In the genomic region with DNA sequence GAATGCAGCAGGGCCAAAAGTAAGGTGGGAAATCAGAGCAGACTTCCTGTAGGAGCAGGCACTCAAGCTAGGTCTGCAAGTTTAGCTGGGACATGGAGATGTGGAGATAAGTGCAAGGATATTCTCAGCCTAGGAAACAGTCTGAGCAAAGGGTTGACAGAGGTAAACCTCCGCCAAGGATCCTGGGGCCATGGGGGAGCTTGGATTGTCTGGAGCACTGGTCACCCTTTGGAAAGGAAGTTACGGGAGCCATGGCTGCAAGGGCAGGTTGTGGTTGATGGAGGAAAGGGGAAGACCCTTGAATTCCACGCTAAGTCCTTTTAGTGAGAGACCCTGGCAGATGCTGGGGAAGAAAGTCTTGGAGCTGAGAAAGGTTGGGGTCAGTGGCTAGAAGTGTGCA, we compare ENCODE assay signal across 34 cellular contexts.
"Had no signal": no experiment of that assay in that cellular context is flagged by ENCODE, and none has a peak within 500 bp of the region (broad histone marks: within the 10 kb centered on the region; RNA-seq: fewer than 3 reads in every experiment).

No MANE protein-coding gene starts in this region.

- H3K27ac Mint-ChIP-seq: activated B cell treated with CpG ODN at 0.5 μM for 24 hours; activated CD4-positive, alpha-beta memory T cell treated with anti-CD3 and anti-CD28 coated beads, Interleukin-2, amount 10 ng/mL, durations not matched to agents 7 days and 5 days; activated CD8-positive, alpha-beta memory T cell treated with anti-CD3 and anti-CD28 coated beads, Interleukin-2, amount 10 ng/mL, durations not matched to agents 7 days and 5 days; activated naive CD8-positive, alpha-beta T cell treated with anti-CD3 and anti-CD28 coated beads for 36 hours; T-cell had no signal

- ATAC-seq: activated CD8-positive, alpha-beta memory T cell treated with anti-CD3 and anti-CD28 coated beads, Interleukin-2, amount 10 ng/mL, durations not matched to agents 7 days and 5 days; PC-3; SK-N-SH treated with all-trans-retinoic acid at 6 μM for 48 hours; T-cell had no signal

- H3K4me1 Mint-ChIP-seq: activated B cell treated with CpG ODN at 0.5 μM for 24 hours; activated CD4-positive, alpha-beta memory T cell treated with anti-CD3 and anti-CD28 coated beads, Interleukin-2, amount 10 ng/mL, durations not matched to agents 7 days and 5 days; activated CD8-positive, alpha-beta memory T cell treated with anti-CD3 and anti-CD28 coated beads, Interleukin-2, amount 10 ng/mL, durations not matched to agents 7 days and 5 days; activated naive CD8-positive, alpha-beta T cell treated with anti-CD3 and anti-CD28 coated beads for 36 hours; T-cell had no signal

- H3K9ac ChIP-seq: KMS-11 had no signal

- H3K36me3 ChIP-seq: brain microvascular endothelial cell, Peyer's patch had no signal

- H3K4me1 ChIP-seq: Peyer's patch had no signal

- H3K9me3 ChIP-seq: Peyer's patch had no signal

- DNase-seq: activated B cell treated with CpG ODN at 0.5 μM for 24 hours; activated CD4-positive, alpha-beta memory T cell treated with anti-CD3 and anti-CD28 coated beads, Interleukin-2, amount 10 ng/mL, durations not matched to agents 7 days and 5 days; activated CD4-positive, alpha-beta T cell treated with anti-CD3 and anti-CD28 coated beads for 48 hours; activated CD4-positive, CD25-positive, alpha-beta regulatory T cell treated with anti-CD3 and anti-CD28 coated beads, Interleukin-2, amount 50 U/mL, for 72 hours; activated CD8-positive, alpha-beta memory T cell treated with anti-CD3 and anti-CD28 coated beads, Interleukin-2, amount 50 U/mL, for 48 hours; activated effector memory CD4-positive, alpha-beta T cell treated with Interleukin-2 at 50 U/mL for 16 hours; activated naive CD4-positive, alpha-beta T cell; activated naive CD4-positive, alpha-beta T cell treated with anti-CD3 and anti-CD28 coated beads, Interleukin-2, amount 50 U/mL, for 16 hours; activated naive CD8-positive, alpha-beta T cell treated with anti-CD3 and anti-CD28 coated beads for 36 hours; activated T-cell treated with anti-CD3 and anti-CD28 coated beads, Interleukin-2, amount 50 U/mL, for 48 hours; amniotic stem cell; aorta; brain microvascular endothelial cell; central memory CD4-positive, alpha-beta T cell; MM.1S; MV-4-11; NCI-H1092 treated with DMSO at 0.1 percent for 48 hours; NCI-H1417; NCI-H187 treated with DMSO at 0.1 percent for 48 hours; NCI-H2081; NCI-H226; NCI-H446 treated with DMSO at 0.1 percent for 48 hours; NCI-H524; NCI-H69; PC-3; SIG-M5; T-cell; T-helper 2 cell; T-helper 9 cell had no signal

- H3K4me3 ChIP-seq: Peyer's patch had no signal

- H3K27ac ChIP-seq: brain microvascular endothelial cell, KMS-11, Peyer's patch, VCaP had no signal

- H3K27me3 ChIP-seq: brain microvascular endothelial cell, Peyer's patch had no signal

- H3K4me3 Mint-ChIP-seq: activated B cell treated with CpG ODN at 0.5 μM for 24 hours; activated CD4-positive, alpha-beta memory T cell treated with anti-CD3 and anti-CD28 coated beads, Interleukin-2, amount 10 ng/mL, durations not matched to agents 7 days and 5 days; activated CD8-positive, alpha-beta memory T cell treated with anti-CD3 and anti-CD28 coated beads, Interleukin-2, amount 10 ng/mL, durations not matched to agents 7 days and 5 days; activated naive CD8-positive, alpha-beta T cell treated with anti-CD3 and anti-CD28 coated beads for 36 hours; T-cell had no signal

- H3K36me3 Mint-ChIP-seq: activated CD8-positive, alpha-beta memory T cell treated with anti-CD3 and anti-CD28 coated beads, Interleukin-2, amount 10 ng/mL, durations not matched to agents 7 days and 5 days; activated naive CD8-positive, alpha-beta T cell treated with anti-CD3 and anti-CD28 coated beads for 36 hours; T-cell had no signal
